1 cellular context compared by ENCODE assay signal in the genomic region with DNA sequence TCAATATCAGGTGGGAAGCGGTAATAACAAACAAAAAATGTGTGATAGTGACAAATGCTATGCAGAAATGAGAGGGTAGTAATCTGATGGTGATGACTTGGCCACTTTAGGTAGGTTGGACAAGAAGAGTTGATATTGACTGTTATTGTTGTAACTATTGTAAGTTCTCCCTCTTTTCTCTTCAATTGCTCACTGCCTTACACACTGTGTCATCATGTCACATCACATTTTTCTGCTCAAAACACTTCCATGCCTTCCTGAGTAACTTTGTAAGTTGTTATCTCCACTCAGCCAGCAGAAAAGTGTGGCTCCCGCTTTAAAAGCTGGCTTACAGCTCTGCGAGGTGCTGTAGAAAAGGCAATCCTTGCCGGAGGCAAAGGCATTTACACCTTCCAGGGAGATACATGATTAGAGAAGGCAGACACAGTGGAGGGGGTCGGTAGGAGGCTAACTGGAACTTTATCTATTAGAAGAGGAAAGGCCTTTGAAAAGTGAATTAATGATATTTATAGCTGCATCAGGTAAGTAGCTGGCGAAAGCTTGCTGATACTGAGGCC.
TF ChIP-seq lines count a peak whose summit lies in the region.

No MANE protein-coding gene starts in this region.

TF ChIP-seq in H1, 55 proteins besides CTCF, POLR2A, EP300 and RAD21 (continued from another document):
- TF ChIP-seq, protein P1, sequence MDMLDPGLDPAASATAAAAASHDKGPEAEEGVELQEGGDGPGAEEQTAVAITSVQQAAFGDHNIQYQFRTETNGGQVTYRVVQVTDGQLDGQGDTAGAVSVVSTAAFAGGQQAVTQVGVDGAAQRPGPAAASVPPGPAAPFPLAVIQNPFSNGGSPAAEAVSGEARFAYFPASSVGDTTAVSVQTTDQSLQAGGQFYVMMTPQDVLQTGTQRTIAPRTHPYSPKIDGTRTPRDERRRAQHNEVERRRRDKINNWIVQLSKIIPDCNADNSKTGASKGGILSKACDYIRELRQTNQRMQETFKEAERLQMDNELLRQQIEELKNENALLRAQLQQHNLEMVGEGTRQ (IDR thresholded peaks at IDR 0.05; ENCODE audit: low read length) = no peak
- TF ChIP-seq SIN3A (conservative IDR thresholded peaks at IDR 0.05 in 1 of 2, IDR thresholded peaks at IDR 0.05 in 1 of 2; ENCODE audit: low read depth in 1 of 2, low read length in 2 of 2) (no peak), TAF1 (IDR thresholded peaks at IDR 0.05; ENCODE audit: low read depth, low read length) (no peak), MAFK (IDR thresholded peaks at IDR 0.05; ENCODE audit: low read depth, low read length) (no peak), TBP (IDR thresholded peaks at IDR 0.05; ENCODE audit: low read depth, low read length) (no peak), HDAC6 (IDR thresholded peaks at IDR 0.05; ENCODE audit: low read depth, low read length) (no peak), PHF8 (conservative IDR thresholded peaks at IDR 0.05; ENCODE audit: low read depth, low read length) (no peak), SIX5 (IDR thresholded peaks at IDR 0.05; ENCODE audit: low read depth, low read length) (no peak), TAF7 (optimal IDR thresholded peaks at IDR 0.05; ENCODE audit: borderline replicate concordance, low read depth, low read length) (no peak), RFX5 (IDR thresholded peaks at IDR 0.05; ENCODE audit: borderline replicate concordance, low read depth, low read length) (no peak), POLR2AphosphoS5 (IDR thresholded peaks at IDR 0.05; ENCODE audit: low read depth, low read length) (no peak), RBBP5 (IDR thresholded peaks at IDR 0.05; ENCODE audit: borderline replicate concordance, low read depth, low read length) (no peak), CHD2 (IDR thresholded peaks at IDR 0.05; ENCODE audit: low read length) (no peak)
- TF ChIP-seq, protein P2, sequence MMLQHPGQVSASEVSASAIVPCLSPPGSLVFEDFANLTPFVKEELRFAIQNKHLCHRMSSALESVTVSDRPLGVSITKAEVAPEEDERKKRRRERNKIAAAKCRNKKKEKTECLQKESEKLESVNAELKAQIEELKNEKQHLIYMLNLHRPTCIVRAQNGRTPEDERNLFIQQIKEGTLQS (IDR thresholded peaks at IDR 0.05; ENCODE audit: insufficient read depth, low read depth, low read length) = no peak
- TF ChIP-seq, protein P3, sequence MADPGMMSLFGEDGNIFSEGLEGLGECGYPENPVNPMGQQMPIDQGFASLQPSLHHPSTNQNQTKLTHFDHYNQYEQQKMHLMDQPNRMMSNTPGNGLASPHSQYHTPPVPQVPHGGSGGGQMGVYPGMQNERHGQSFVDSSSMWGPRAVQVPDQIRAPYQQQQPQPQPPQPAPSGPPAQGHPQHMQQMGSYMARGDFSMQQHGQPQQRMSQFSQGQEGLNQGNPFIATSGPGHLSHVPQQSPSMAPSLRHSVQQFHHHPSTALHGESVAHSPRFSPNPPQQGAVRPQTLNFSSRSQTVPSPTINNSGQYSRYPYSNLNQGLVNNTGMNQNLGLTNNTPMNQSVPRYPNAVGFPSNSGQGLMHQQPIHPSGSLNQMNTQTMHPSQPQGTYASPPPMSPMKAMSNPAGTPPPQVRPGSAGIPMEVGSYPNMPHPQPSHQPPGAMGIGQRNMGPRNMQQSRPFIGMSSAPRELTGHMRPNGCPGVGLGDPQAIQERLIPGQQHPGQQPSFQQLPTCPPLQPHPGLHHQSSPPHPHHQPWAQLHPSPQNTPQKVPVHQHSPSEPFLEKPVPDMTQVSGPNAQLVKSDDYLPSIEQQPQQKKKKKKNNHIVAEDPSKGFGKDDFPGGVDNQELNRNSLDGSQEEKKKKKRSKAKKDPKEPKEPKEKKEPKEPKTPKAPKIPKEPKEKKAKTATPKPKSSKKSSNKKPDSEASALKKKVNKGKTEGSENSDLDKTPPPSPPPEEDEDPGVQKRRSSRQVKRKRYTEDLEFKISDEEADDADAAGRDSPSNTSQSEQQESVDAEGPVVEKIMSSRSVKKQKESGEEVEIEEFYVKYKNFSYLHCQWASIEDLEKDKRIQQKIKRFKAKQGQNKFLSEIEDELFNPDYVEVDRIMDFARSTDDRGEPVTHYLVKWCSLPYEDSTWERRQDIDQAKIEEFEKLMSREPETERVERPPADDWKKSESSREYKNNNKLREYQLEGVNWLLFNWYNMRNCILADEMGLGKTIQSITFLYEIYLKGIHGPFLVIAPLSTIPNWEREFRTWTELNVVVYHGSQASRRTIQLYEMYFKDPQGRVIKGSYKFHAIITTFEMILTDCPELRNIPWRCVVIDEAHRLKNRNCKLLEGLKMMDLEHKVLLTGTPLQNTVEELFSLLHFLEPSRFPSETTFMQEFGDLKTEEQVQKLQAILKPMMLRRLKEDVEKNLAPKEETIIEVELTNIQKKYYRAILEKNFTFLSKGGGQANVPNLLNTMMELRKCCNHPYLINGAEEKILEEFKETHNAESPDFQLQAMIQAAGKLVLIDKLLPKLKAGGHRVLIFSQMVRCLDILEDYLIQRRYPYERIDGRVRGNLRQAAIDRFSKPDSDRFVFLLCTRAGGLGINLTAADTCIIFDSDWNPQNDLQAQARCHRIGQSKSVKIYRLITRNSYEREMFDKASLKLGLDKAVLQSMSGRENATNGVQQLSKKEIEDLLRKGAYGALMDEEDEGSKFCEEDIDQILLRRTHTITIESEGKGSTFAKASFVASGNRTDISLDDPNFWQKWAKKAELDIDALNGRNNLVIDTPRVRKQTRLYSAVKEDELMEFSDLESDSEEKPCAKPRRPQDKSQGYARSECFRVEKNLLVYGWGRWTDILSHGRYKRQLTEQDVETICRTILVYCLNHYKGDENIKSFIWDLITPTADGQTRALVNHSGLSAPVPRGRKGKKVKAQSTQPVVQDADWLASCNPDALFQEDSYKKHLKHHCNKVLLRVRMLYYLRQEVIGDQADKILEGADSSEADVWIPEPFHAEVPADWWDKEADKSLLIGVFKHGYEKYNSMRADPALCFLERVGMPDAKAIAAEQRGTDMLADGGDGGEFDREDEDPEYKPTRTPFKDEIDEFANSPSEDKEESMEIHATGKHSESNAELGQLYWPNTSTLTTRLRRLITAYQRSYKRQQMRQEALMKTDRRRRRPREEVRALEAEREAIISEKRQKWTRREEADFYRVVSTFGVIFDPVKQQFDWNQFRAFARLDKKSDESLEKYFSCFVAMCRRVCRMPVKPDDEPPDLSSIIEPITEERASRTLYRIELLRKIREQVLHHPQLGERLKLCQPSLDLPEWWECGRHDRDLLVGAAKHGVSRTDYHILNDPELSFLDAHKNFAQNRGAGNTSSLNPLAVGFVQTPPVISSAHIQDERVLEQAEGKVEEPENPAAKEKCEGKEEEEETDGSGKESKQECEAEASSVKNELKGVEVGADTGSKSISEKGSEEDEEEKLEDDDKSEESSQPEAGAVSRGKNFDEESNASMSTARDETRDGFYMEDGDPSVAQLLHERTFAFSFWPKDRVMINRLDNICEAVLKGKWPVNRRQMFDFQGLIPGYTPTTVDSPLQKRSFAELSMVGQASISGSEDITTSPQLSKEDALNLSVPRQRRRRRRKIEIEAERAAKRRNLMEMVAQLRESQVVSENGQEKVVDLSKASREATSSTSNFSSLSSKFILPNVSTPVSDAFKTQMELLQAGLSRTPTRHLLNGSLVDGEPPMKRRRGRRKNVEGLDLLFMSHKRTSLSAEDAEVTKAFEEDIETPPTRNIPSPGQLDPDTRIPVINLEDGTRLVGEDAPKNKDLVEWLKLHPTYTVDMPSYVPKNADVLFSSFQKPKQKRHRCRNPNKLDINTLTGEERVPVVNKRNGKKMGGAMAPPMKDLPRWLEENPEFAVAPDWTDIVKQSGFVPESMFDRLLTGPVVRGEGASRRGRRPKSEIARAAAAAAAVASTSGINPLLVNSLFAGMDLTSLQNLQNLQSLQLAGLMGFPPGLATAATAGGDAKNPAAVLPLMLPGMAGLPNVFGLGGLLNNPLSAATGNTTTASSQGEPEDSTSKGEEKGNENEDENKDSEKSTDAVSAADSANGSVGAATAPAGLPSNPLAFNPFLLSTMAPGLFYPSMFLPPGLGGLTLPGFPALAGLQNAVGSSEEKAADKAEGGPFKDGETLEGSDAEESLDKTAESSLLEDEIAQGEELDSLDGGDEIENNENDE (IDR thresholded peaks at IDR 0.05; ENCODE audit: insufficient replicate concordance, low read length) = no peak
